10 cellular contexts compared by ENCODE assay signal in genomic region chr15:55256281-55257013, GRCh38. TPM values are rescaled to one million over a fixed set of nuclear protein-coding genes. Genes with fewer than 3 reads are reported as not detected.
DNase-seq lines count a peak whose midpoint lies in the region; ATAC-seq and TF ChIP-seq lines count a peak whose summit lies in the region.
"Had no signal": no experiment of that assay in that cellular context is flagged by ENCODE, and none has a peak within 500 bp of the region (broad histone marks: within the 10 kb centered on the region; RNA-seq: fewer than 3 reads in every experiment).

No MANE protein-coding gene starts in this region.

- H3K36me3 Mint-ChIP-seq in CD14-positive monocyte = peaks cover 30 to 53% of the 10 kb centered on the region in 2 donors
- peaks cover 66% of the 10 kb centered on the region for H3K36me3 Mint-ChIP-seq in activated CD8-positive, alpha-beta T cell treated with anti-CD3 and anti-CD28 coated beads for 36 hours (ENCODE audit: low read depth)

- no peaks in the 10 kb centered on the region for H3K9me2 ChIP-seq in PC-9 (ENCODE audit: insufficient read depth)

- H2AFZ ChIP-seq in PC-9 = no peak overlapping the region

- H3F3A ChIP-seq in PC-9 (ENCODE audit: insufficient read depth, low read depth) = 0 out of 2 replicates have a peak, but pooled peaks cover 4% of the 10 kb centered on the region

- H3K4me2 ChIP-seq in PC-9 = no peak overlapping the region

- ATAC-seq in GM19324 (IDR thresholded peaks at IDR 0.05; ENCODE audit: low FRiP score, unreplicated experiment) (peak; percentile 14), lower lobe of right lung (no peak)
- peak; percentile 41 for ATAC-seq in activated CD8-positive, alpha-beta T cell treated with anti-CD3 and anti-CD28 coated beads for 36 hours

- TF ChIP-seq CTCF in CD14-positive monocyte (IDR thresholded peaks at IDR 0.05) (no peak), lower lobe of right lung (IDR thresholded peaks at IDR 0.05) (no peak), PC-9 (conservative IDR thresholded peaks at IDR 0.05) (no peak)
- no peak for TF ChIP-seq CTCF in activated CD8-positive, alpha-beta T cell treated with anti-CD3 and anti-CD28 coated beads for 36 hours (IDR thresholded peaks at IDR 0.05)

- H3K4me3 ChIP-seq in lower lobe of right lung (no peak overlapping the region), PC-9 (no peak overlapping the region)

- no peaks in the 10 kb centered on the region for H3K36me3 ChIP-seq in lower lobe of right lung
- H3K36me3 ChIP-seq in PC-9 (ENCODE audit: low read depth) = no peaks in the 10 kb centered on the region

- H3K27me3 ChIP-seq in lower lobe of right lung (ENCODE audit: low read depth) (no peaks in the 10 kb centered on the region), PC-9 (ENCODE audit: insufficient read depth, low read depth) (no peaks in the 10 kb centered on the region)

- no peak overlapping the region for H3K4me3 Mint-ChIP-seq in CD14-positive monocyte
- peak overlapping the region; percentile 72 for H3K4me3 Mint-ChIP-seq in activated CD8-positive, alpha-beta T cell treated with anti-CD3 and anti-CD28 coated beads for 36 hours

- no peaks in the 10 kb centered on the region for H3K9me3 ChIP-seq in lower lobe of right lung
- H3K9me3 ChIP-seq in PC-9 (ENCODE audit: insufficient read depth, low read depth) = no peaks in the 10 kb centered on the region

- H4K20me1 ChIP-seq in PC-9 (ENCODE audit: insufficient read depth) = no peaks in the 10 kb centered on the region

- peaks cover 0 to 2% (median 1%) of the 10 kb centered on the region in 3 donors for H3K27me3 Mint-ChIP-seq in CD14-positive monocyte (ENCODE audit: low read depth in 3 of 3)
- H3K27me3 Mint-ChIP-seq in activated CD8-positive, alpha-beta T cell treated with anti-CD3 and anti-CD28 coated beads for 36 hours = no peaks in the 10 kb centered on the region

- H3K4me1 Mint-ChIP-seq in CD14-positive monocyte = peaks cover 77% of the 10 kb centered on the region
- H3K4me1 Mint-ChIP-seq in activated CD8-positive, alpha-beta T cell treated with anti-CD3 and anti-CD28 coated beads for 36 hours (ENCODE audit: low read depth) = peaks cover 72% of the 10 kb centered on the region

- H3K79me2 ChIP-seq in PC-9 (ENCODE audit: low read depth) = no peaks in the 10 kb centered on the region

- H3K27ac ChIP-seq in lower lobe of right lung (peak overlapping the region; percentile 56), PC-9 (no peak overlapping the region)

- peak overlapping the region; percentile 60 to 92 (median 88) for H3K27ac Mint-ChIP-seq in CD14-positive monocyte
- H3K27ac Mint-ChIP-seq in activated CD8-positive, alpha-beta T cell treated with anti-CD3 and anti-CD28 coated beads for 36 hours = peak overlapping the region; percentile 89

- DNase-seq in CD14-positive monocyte (ENCODE audit: low spot score) (no peak), lower lobe of right lung (no peak), DMS114 treated with DMSO at 0.1 percent for 48 hours (lab: John Stamatoyannopoulos, UW; ENCODE audit: unreplicated experiment) (no peak), PC-9 (no peak), NCI-H82 treated with DMSO at 0.1 percent for 48 hours (lab: John Stamatoyannopoulos, UW; ENCODE audit: unreplicated experiment) (no peak), AG20443 (ENCODE audit: low spot score) (no peak)
- peak; percentile 37 for DNase-seq in activated CD8-positive, alpha-beta T cell treated with anti-CD3 and anti-CD28 coated beads for 36 hours
- DNase-seq: cerebellar nuclear complex, NCI-H345 had no signal

- H3K4me1 ChIP-seq in lower lobe of right lung (peaks cover 40% of the 10 kb centered on the region), PC-9 (replicated peaks; ENCODE audit: insufficient read depth) (no peaks in the 10 kb centered on the region)

- peaks cover 0 to 2% (median 0%) of the 10 kb centered on the region in 7 donors for H3K9me3 Mint-ChIP-seq in CD14-positive monocyte
- H3K9me3 Mint-ChIP-seq in activated CD8-positive, alpha-beta T cell treated with anti-CD3 and anti-CD28 coated beads for 36 hours = peaks cover 2% of the 10 kb centered on the region

- CTCF ChIA-PET in activated CD8-positive, alpha-beta T cell treated with anti-CD3 and anti-CD28 coated beads for 36 hours (lab: Charles Lee) = interaction anchor here (0.5 to 1.8 kb wide), 5 partner anchors 11 to 60 kb away, joined by 3 to 11 read pairs (median 3); partner anchors contain the start of gene RSL24D1
- CTCF ChIA-PET in PC-9 (lab: Charles Lee) = no interaction called here

- POLR2A ChIA-PET in activated CD8-positive, alpha-beta T cell treated with anti-CD3 and anti-CD28 coated beads for 36 hours (lab: Charles Lee) = interaction anchor here (0.8 to 1.9 kb wide), 9 partner anchors 8 to 26 kb away, joined by 3 to 12 read pairs (median 4); no protein-coding TSS in a partner anchor
- POLR2A ChIA-PET in PC-9 (lab: Charles Lee; ENCODE audit: unreplicated experiment) = no interaction called here

- BruUV-seq in PC-9 (replicated peaks; lab: Mats Ljungman, UMichigan) = no TSS peak

- intact Hi-C loops in CD14-positive monocyte (cut with micrococcal nuclease) (no loop called here), lower lobe of right lung (cut with DNase I) (no loop called here), PC-9 (cut with micrococcal nuclease; ENCODE audit: unreplicated experiment) (no loop called here)
- intact Hi-C loops in activated CD8-positive, alpha-beta T cell treated with anti-CD3 and anti-CD28 coated beads for 36 hours (cut with micrococcal nuclease) = no loop called here

RNA-seq across cellular contexts. Expression of gene RAB27A, which starts 33.2 kb away (rescaled TPM):
- 100 to 1,000 TPM; 135 to 159 TPM for polyA plus RNA-seq in CD14-positive monocyte
- total RNA-seq in activated CD8-positive, alpha-beta T cell treated with anti-CD3 and anti-CD28 coated beads for 36 hours = 100 to 1,000 TPM; 122 to 125 TPM
- 63.4 TPM for total RNA-seq in lower lobe of right lung
- 11.3 and 12.3 TPM in 2 replicates for total RNA-seq in PC-9 (2021)

RNA-seq across cellular contexts. Expression of gene RSL24D1, which starts 59.7 kb away (rescaled TPM):
- 10 to 100 TPM; 73.0 to 84.2 TPM for polyA plus RNA-seq in CD14-positive monocyte
- total RNA-seq in activated CD8-positive, alpha-beta T cell treated with anti-CD3 and anti-CD28 coated beads for 36 hours = 100 to 1,000 TPM; 183 to 194 TPM
- total RNA-seq in lower lobe of right lung = 64.6 TPM
- total RNA-seq in PC-9 (2021) = 87.0 and 91.7 TPM in 2 replicates

Comparison
In these comparisons a context has a peak if more than half of its experiments do, and no peak if none do; other contexts are left out.
1. ATAC-seq: peak in GM19324 (single experiment) and activated CD8-positive, alpha-beta T cell treated with anti-CD3 and anti-CD28 coated beads for 36 hours (single experiment); none in lower lobe of right lung (0 of 2).